Comparison of ENCODE assay signal across 16 cellular contexts in genomic region chr20:49636447-49636846, GRCh38.
DNase-seq lines count a peak whose midpoint lies in the region; ATAC-seq and TF ChIP-seq lines count a peak whose summit lies in the region.
"Had no signal": no experiment of that assay in that cellular context is flagged by ENCODE, and none has a peak within 500 bp of the region (broad histone marks: within the 10 kb centered on the region; RNA-seq: fewer than 3 reads in every experiment).

No MANE protein-coding gene starts in this region.

- H3K4me3 ChIP-seq in right atrium auricular region (no peak overlapping the region), body of pancreas (no peak overlapping the region), muscle layer of colon (ENCODE audit: low read depth in 1 of 2, low read length in 2 of 2) (no peak overlapping the region)
- H3K4me3 ChIP-seq: MG63, neural progenitor cell, smooth muscle cell, suprapubic skin had no signal

- TF ChIP-seq CTCF in right atrium auricular region (IDR thresholded peaks at IDR 0.05) (peak in 1 of 2 donors; percentile 15), body of pancreas (IDR thresholded peaks at IDR 0.05) (no peak)

- H3K27ac ChIP-seq in right atrium auricular region (peak overlapping the region in 1 of 2 donors; percentile 19), body of pancreas (peak overlapping the region in 2 of 4 donors; percentile 56 to 62), muscle layer of colon (ENCODE audit: low read depth, low read length) (peak overlapping the region; percentile 76)
- H3K27ac ChIP-seq: suprapubic skin had no signal

- intact Hi-C loops in Right ventricle myocardium inferior (cut with DNase I) (loop anchor here (5.0 kb wide), 1 partner anchor 76 kb away; the partner anchor contains the start of gene B4GALT5), body of pancreas (cut with DNase I) (no loop called here)

- H3K9me3 ChIP-seq in right atrium auricular region (no peaks in the 10 kb centered on the region), body of pancreas (no peaks in the 10 kb centered on the region), muscle layer of colon (ENCODE audit: low read length) (no peaks in the 10 kb centered on the region)
- H3K9me3 ChIP-seq: MG63, suprapubic skin had no signal

- H3K36me3 ChIP-seq in right atrium auricular region (peaks cover 66% of the 10 kb centered on the region), body of pancreas (replicated peaks in 1 of 2; ENCODE audit: insufficient read depth in 1 of 2, low read depth in 2 of 2) (peaks cover 0 to 18% of the 10 kb centered on the region in 2 donors), muscle layer of colon (ENCODE audit: insufficient read depth, low read length) (peaks cover 35% of the 10 kb centered on the region)

- no peak overlapping the region for H3K9ac ChIP-seq in muscle layer of colon (ENCODE audit: low read length)
- H3K9ac ChIP-seq: neural progenitor cell had no signal

- peak; percentile 84 for DNase-seq in Right ventricle myocardium inferior (ENCODE audit: missing footprints)
- no peak for DNase-seq in right atrium auricular region (ENCODE audit: low spot score)
- peak; percentile 38 to 66 (median 64) for DNase-seq in body of pancreas
- no peak for DNase-seq in midbrain (lab: John Stamatoyannopoulos, UW)
- no peak for DNase-seq in SKM-1 (lab: John Stamatoyannopoulos, UW; ENCODE audit: unreplicated experiment)
- no peak for DNase-seq in stimulated activated CD4-positive, alpha-beta T cell treated with anti-CD3 and anti-CD28 coated beads, Interleukin-2, amount 100 ng/mL, for 24 hours
- DNase-seq: activated CD4-positive, alpha-beta memory T cell treated with anti-CD3 and anti-CD28 coated beads, Interleukin-2, amount 10 ng/mL, durations not matched to agents 7 days and 5 days; activated effector memory CD4-positive, alpha-beta T cell treated with Interleukin-2 at 50 U/mL for 16 hours; CD8-positive, alpha-beta memory T cell; MG63; NCI-H526 treated with DMSO at 0.1 percent for 48 hours had no signal

- TF ChIP-seq POLR2A in body of pancreas (IDR thresholded peaks at IDR 0.05): no peak

- 59 to 66% methylated on average over 5 of the region's 5 CpGs for WGBS in body of pancreas, 2 donors

- peak; percentile 90 for ATAC-seq in Right ventricle myocardium inferior
- peak; percentile 75 for ATAC-seq in body of pancreas
- no peak for ATAC-seq in HG02852 (IDR thresholded peaks at IDR 0.05; ENCODE audit: unreplicated experiment)

- H3K4me1 ChIP-seq in right atrium auricular region: peaks cover 0 to 6% of the 10 kb centered on the region in 2 donors
- peaks cover 7% of the 10 kb centered on the region for H3K4me1 ChIP-seq in body of pancreas
- H3K4me1 ChIP-seq in muscle layer of colon (ENCODE audit: insufficient read depth, low read length): peaks cover 44% of the 10 kb centered on the region
- H3K4me1 ChIP-seq: suprapubic skin had no signal

- no peaks in the 10 kb centered on the region for H3K27me3 ChIP-seq in right atrium auricular region
- H3K27me3 ChIP-seq in body of pancreas: no peaks in the 10 kb centered on the region
- H3K27me3 ChIP-seq in muscle layer of colon (ENCODE audit: control insufficient read depth in 1 of 2, insufficient read depth in 2 of 2, low read length in 2 of 2): no peaks in the 10 kb centered on the region
- H3K27me3 ChIP-seq: MG63, neural progenitor cell, suprapubic skin had no signal

Comparison
In these comparisons a context has a peak if more than half of its experiments do, and no peak if none do; other contexts are left out.
1. DNase-seq: peak in Right ventricle myocardium inferior (single experiment) and body of pancreas (4 of 4); none in right atrium auricular region (single experiment), midbrain (single experiment), SKM-1 (single experiment) and stimulated activated CD4-positive, alpha-beta T cell treated with anti-CD3 and anti-CD28 coated beads, Interleukin-2, amount 100 ng/mL, for 24 hours (0 of 2).